ENCODE assay signal across 1 cellular context in the genomic region with DNA sequence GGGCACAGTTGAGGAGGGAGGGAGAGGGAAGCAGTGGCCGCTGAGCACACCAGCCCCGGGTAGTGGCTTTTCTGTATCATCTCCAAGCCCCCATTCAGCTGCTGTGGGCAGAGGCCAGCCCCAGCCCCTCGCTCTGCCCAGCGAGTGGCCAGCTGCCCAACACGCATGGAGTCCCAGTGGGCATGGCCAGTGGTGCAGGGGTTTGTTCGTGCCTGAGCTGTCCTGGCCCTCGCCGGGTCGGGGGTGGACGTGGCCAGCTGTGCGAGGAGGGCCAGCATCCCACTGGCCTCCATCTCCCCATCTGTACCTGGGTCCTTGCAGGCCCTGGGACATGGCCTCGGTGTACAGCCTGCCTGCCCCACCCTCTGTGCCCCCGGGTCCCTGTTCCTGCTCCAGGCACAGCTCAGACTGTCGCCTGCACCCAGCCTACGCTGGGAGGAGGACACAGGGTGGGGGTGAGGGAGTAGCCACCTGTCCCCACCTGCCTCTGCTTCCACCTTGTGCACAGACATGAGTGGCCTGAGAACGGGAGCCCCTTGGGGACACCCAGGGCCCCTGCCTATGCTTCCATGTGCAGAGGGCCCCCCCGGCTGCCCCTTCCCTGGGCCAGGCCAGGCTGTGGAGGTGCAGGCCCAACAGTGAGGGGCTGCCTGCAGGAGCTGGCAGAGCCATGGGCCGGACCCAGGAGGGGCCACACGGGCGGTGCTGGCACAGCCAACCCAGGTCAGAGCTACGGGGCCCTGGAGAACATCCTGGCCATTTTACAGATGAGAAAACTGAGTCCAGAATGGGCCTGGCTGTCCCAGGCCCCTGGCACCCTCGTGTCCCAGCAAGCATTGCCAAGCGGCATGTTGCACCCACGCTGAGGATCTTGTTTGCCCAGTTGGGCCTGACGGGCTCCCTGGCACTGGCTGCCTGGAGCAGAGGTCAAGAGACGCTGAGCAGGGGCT.
TF ChIP-seq lines count a peak whose summit lies in the region.

No MANE protein-coding gene starts in this region.

TF ChIP-seq in H1, 55 proteins besides CTCF, POLR2A, EP300 and RAD21:
- TF ChIP-seq JUN (IDR thresholded peaks at IDR 0.05; ENCODE audit: low read depth, low read length) (no peak), POLR2AphosphoS5 (IDR thresholded peaks at IDR 0.05; ENCODE audit: low read depth, low read length) (no peak), HDAC6 (IDR thresholded peaks at IDR 0.05; ENCODE audit: low read depth, low read length) (no peak), SP4 (IDR thresholded peaks at IDR 0.05; ENCODE audit: low read length) (no peak), RNF2 (IDR thresholded peaks at IDR 0.05; ENCODE audit: borderline replicate concordance, low read depth, low read length, missing control alignments, poor library complexity, severe bottlenecking) (no peak), NRF1 (IDR thresholded peaks at IDR 0.05; ENCODE audit: low read depth, low read length) (no peak), CEBPB (IDR thresholded peaks at IDR 0.05; ENCODE audit: low read depth, low read length) (no peak), EGR1 (IDR thresholded peaks at IDR 0.05; ENCODE audit: borderline replicate concordance, low read depth, low read length) (no peak)
- TF ChIP-seq, protein P1, sequence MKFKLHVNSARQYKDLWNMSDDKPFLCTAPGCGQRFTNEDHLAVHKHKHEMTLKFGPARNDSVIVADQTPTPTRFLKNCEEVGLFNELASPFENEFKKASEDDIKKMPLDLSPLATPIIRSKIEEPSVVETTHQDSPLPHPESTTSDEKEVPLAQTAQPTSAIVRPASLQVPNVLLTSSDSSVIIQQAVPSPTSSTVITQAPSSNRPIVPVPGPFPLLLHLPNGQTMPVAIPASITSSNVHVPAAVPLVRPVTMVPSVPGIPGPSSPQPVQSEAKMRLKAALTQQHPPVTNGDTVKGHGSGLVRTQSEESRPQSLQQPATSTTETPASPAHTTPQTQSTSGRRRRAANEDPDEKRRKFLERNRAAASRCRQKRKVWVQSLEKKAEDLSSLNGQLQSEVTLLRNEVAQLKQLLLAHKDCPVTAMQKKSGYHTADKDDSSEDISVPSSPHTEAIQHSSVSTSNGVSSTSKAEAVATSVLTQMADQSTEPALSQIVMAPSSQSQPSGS (IDR thresholded peaks at IDR 0.05; ENCODE audit: low read length), result no peak
TF ChIP-seq in H1: peak in this region for 0.
